ENCODE assay signal across 8 cellular contexts in genomic region chr1:4585216-4585615, GRCh38.
DNase-seq lines count a peak whose midpoint lies in the region; ATAC-seq and TF ChIP-seq lines count a peak whose summit lies in the region.

No MANE protein-coding gene starts in this region.

- no peak overlapping the region for H3K27ac ChIP-seq in neuronal stem cell (replicated peaks; ENCODE audit: low read length)
- no peak overlapping the region for H3K27ac ChIP-seq in prostate gland

- no peak overlapping the region for H2AK5ac ChIP-seq in neuronal stem cell (ENCODE audit: low read depth, low read length)

- H3K36me3 Mint-ChIP-seq in activated naive CD8-positive, alpha-beta T cell treated with anti-CD3 and anti-CD28 coated beads, Interleukin-2, amount 50 U/mL, for 24 hours (ENCODE audit: low read depth): no peaks in the 10 kb centered on the region

- no peaks in the 10 kb centered on the region for H3K4me1 ChIP-seq in neuronal stem cell (ENCODE audit: control insufficient read depth in 2 of 2, insufficient read depth in 1 of 2, low read depth in 1 of 2, low read length in 2 of 2)
- H3K4me1 ChIP-seq in prostate gland (replicated peaks): no peaks in the 10 kb centered on the region

- no peak overlapping the region for H3K27ac Mint-ChIP-seq in activated naive CD8-positive, alpha-beta T cell treated with anti-CD3 and anti-CD28 coated beads, Interleukin-2, amount 50 U/mL, for 24 hours

- H3K27me3 Mint-ChIP-seq in activated naive CD8-positive, alpha-beta T cell treated with anti-CD3 and anti-CD28 coated beads, Interleukin-2, amount 50 U/mL, for 24 hours: peaks cover 40% of the 10 kb centered on the region

- intact Hi-C loops in prostate gland (cut with DNase I): no loop called here

- H2BK120ac ChIP-seq in neuronal stem cell (ENCODE audit: low read depth, low read length): no peak overlapping the region

- no peaks in the 10 kb centered on the region for H3K9me3 ChIP-seq in neuronal stem cell (replicated peaks in 1 of 2; ENCODE audit: control insufficient read depth in 2 of 2, insufficient read depth in 1 of 2, low read depth in 1 of 2, low read length in 2 of 2)
- H3K9me3 ChIP-seq in prostate gland: no peaks in the 10 kb centered on the region

- H3K27me3 ChIP-seq in neuronal stem cell (ENCODE audit: control insufficient read depth in 3 of 3, insufficient read depth in 3 of 3, low read depth in 1 of 3, low read length in 3 of 3) (no peaks in the 10 kb centered on the region), prostate gland (replicated peaks; ENCODE audit: insufficient read depth) (peaks cover 8% of the 10 kb centered on the region)

- H3K4me3 Mint-ChIP-seq in activated naive CD8-positive, alpha-beta T cell treated with anti-CD3 and anti-CD28 coated beads, Interleukin-2, amount 50 U/mL, for 24 hours: no peak overlapping the region

- H3K36me3 ChIP-seq in neuronal stem cell (replicated peaks in 1 of 2; ENCODE audit: control insufficient read depth in 2 of 2, insufficient read depth in 2 of 2, low read length in 2 of 2): no peaks in the 10 kb centered on the region
- H3K36me3 ChIP-seq in prostate gland: no peaks in the 10 kb centered on the region

- H2BK5ac ChIP-seq in neuronal stem cell (ENCODE audit: low read length): no peak overlapping the region

- DNase-seq in COLO668 (lab: John Stamatoyannopoulos, UW; ENCODE audit: unreplicated experiment) (peak; percentile 54), NCI-H460 (ENCODE audit: extremely low read depth, low read depth) (peak; percentile 2), neuronal stem cell (ENCODE audit: low spot score) (peak; percentile 31), AG08396 (ENCODE audit: low spot score) (no peak), prostate gland (ENCODE audit: low spot score) (no peak), NCI-H1694 (lab: John Stamatoyannopoulos, UW) (no peak)
- DNase-seq in activated naive CD8-positive, alpha-beta T cell treated with anti-CD3 and anti-CD28 coated beads, Interleukin-2, amount 50 U/mL, for 24 hours: peak; percentile 73

- H2BK15ac ChIP-seq in neuronal stem cell (ENCODE audit: low read length): no peak overlapping the region

- H2AFZ ChIP-seq in neuronal stem cell (ENCODE audit: low read length): no peak overlapping the region

- no peak overlapping the region for H4K8ac ChIP-seq in neuronal stem cell (ENCODE audit: low read depth, low read length)

- no peak overlapping the region for H3K9ac ChIP-seq in neuronal stem cell (ENCODE audit: low read depth, low read length, poor library complexity)

- H3K4me2 ChIP-seq in neuronal stem cell (ENCODE audit: insufficient read depth, low read length, poor library complexity, severe bottlenecking): no peak overlapping the region

- no peak overlapping the region for H3K23ac ChIP-seq in neuronal stem cell (ENCODE audit: low read depth, low read length, poor library complexity)

- no CpG with 5 or more reads among the region's 17 CpGs for WGBS in neuronal stem cell (ENCODE audit: extremely low coverage in 2 of 2, insufficient read length in 2 of 2, insufficient replicate concordance in 1 of 2), 2 donors
- 27% methylated on average over 17 of the region's 17 CpGs for WGBS in prostate gland

- H3K18ac ChIP-seq in neuronal stem cell (ENCODE audit: low read length): no peak overlapping the region

- no peak overlapping the region for H2BK12ac ChIP-seq in neuronal stem cell (ENCODE audit: low read length)

- no peak overlapping the region for H4K91ac ChIP-seq in neuronal stem cell (ENCODE audit: low read depth, low read length, poor library complexity)

- no peaks in the 10 kb centered on the region for H3K4me1 Mint-ChIP-seq in activated naive CD8-positive, alpha-beta T cell treated with anti-CD3 and anti-CD28 coated beads, Interleukin-2, amount 50 U/mL, for 24 hours

- no peaks in the 10 kb centered on the region for H3K9me3 Mint-ChIP-seq in activated naive CD8-positive, alpha-beta T cell treated with anti-CD3 and anti-CD28 coated beads, Interleukin-2, amount 50 U/mL, for 24 hours

- no peaks in the 10 kb centered on the region for H3K79me1 ChIP-seq in neuronal stem cell (ENCODE audit: low read depth, low read length)

- ATAC-seq in activated naive CD8-positive, alpha-beta T cell treated with anti-CD3 and anti-CD28 coated beads, Interleukin-2, amount 50 U/mL, for 24 hours: no peak
- ATAC-seq in GM18907 (IDR thresholded peaks at IDR 0.05; ENCODE audit: unreplicated experiment): no peak

- H3K4ac ChIP-seq in neuronal stem cell (ENCODE audit: low read length): no peak overlapping the region

- no peak overlapping the region for H3K14ac ChIP-seq in neuronal stem cell (ENCODE audit: low read length)

- H3K4me3 ChIP-seq in neuronal stem cell (ENCODE audit: low read length in 2 of 2) (no peak overlapping the region), prostate gland (no peak overlapping the region)

- TF ChIP-seq CTCF in prostate gland (IDR thresholded peaks at IDR 0.05): no peak

- no peak for TF ChIP-seq POLR2A in prostate gland (IDR thresholded peaks at IDR 0.05)

Comparison
In these comparisons a context has a peak if more than half of its experiments do, and no peak if none do; other contexts are left out.
1. DNase-seq: peak in COLO668 (single experiment), NCI-H460 (single experiment), activated naive CD8-positive, alpha-beta T cell treated with anti-CD3 and anti-CD28 coated beads, Interleukin-2, amount 50 U/mL, for 24 hours (single experiment) and neuronal stem cell (single experiment); none in AG08396 (single experiment), prostate gland (single experiment) and NCI-H1694 (single experiment).